ENCODE assay signal across 11 cellular contexts in the genomic region with DNA sequence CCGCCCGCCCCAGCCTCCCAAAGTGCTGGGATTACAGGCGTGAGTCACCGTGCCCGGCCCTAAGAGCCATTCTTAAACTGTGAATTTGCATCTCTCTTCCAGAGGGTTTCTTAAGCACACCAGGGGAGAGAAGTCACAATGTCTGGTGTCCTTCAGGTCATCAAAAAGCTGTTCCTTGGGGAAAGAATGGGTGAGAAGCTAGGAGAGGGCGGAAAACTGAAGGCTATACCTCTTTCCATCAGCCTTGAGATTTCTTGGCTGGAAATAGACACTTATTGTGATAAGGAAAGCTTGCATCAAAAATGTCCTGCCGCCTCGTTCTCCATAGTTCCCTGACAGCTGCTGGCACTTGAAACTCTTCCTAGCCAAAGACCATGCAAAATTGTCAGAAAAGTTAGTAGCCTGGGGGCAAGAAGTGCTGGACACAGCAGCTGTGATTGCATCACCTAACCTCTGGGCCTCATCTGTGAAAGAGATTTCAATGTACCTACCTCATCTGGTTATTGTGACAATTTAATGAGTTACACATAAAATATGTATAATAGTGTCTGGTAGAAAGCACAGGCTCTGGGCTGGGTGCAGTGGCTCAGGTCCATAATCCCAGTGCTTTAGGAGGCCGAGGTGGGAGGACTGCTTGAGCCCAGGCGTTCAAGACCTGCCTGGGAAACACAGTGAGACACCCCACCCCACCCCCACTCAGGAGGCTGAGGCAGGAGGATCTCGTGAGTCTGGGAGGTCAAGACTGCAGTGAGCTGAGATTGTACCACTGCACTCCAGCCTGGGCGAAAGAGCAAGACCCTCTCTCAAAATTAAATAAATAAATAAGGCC. TPM values are rescaled to one million over a fixed set of nuclear protein-coding genes. Genes with fewer than 3 reads are reported as not detected.
DNase-seq lines count a peak whose midpoint lies in the region; ATAC-seq and TF ChIP-seq lines count a peak whose summit lies in the region.
"Had no signal": no experiment of that assay in that cellular context is flagged by ENCODE, and none has a peak within 500 bp of the region (broad histone marks: within the 10 kb centered on the region; RNA-seq: fewer than 3 reads in every experiment).

No MANE protein-coding gene starts in this region.

- 0 out of 2 replicates have a peak overlapping the region, but pooled peaks have one; percentile 23 for H2AFZ ChIP-seq in Karpas-422 (ENCODE audit: low read length)

- no peaks in the 10 kb centered on the region for H3K79me2 ChIP-seq in Karpas-422 (ENCODE audit: low read length)

- peak overlapping the region; percentile 23 for H3K4me3 Mint-ChIP-seq in chondrocyte (ENCODE audit: unreplicated experiment)
- peak overlapping the region; percentile 73 for H3K4me3 Mint-ChIP-seq in neural crest cell

- peaks cover 56% of the 10 kb centered on the region for H3K4me1 Mint-ChIP-seq in chondrocyte (ENCODE audit: low read depth)
- H3K4me1 Mint-ChIP-seq in neural crest cell, result peaks cover 55% of the 10 kb centered on the region

- peak overlapping the region; percentile 24 for H3K4me2 ChIP-seq in Karpas-422 (ENCODE audit: low read depth, low read length, poor library complexity, severe bottlenecking)

- no peaks in the 10 kb centered on the region for H3K9me2 ChIP-seq in Karpas-422 (replicated peaks; ENCODE audit: insufficient read depth, low read length)

- H3K9me3 Mint-ChIP-seq in chondrocyte (ENCODE audit: low read depth) (no peaks in the 10 kb centered on the region), neural crest cell (peaks cover 7% of the 10 kb centered on the region)

- H3K27me3 Mint-ChIP-seq in chondrocyte (ENCODE audit: low read depth) (no peaks in the 10 kb centered on the region), neural crest cell (ENCODE audit: low read depth) (peaks cover 31% of the 10 kb centered on the region)

- H3K27ac Mint-ChIP-seq in chondrocyte (ENCODE audit: unreplicated experiment) (peak overlapping the region; percentile 93), neural crest cell (ENCODE audit: unreplicated experiment) (no peak overlapping the region)

- no peak overlapping the region for H3K4me3 ChIP-seq in Karpas-422 (ENCODE audit: low read length)

- no peak for TF ChIP-seq CTCF in chondrocyte (IDR thresholded peaks at IDR 0.05)
- no peak for TF ChIP-seq CTCF in neural crest cell (conservative IDR thresholded peaks at IDR 0.05)

- peaks cover 55% of the 10 kb centered on the region for H3K4me1 ChIP-seq in Karpas-422 (ENCODE audit: low read length)

- H3K36me3 Mint-ChIP-seq in chondrocyte (ENCODE audit: low read depth) (no peaks in the 10 kb centered on the region), neural crest cell (ENCODE audit: low read depth) (peaks cover 8% of the 10 kb centered on the region)

- H4K20me1 ChIP-seq in Karpas-422 (ENCODE audit: insufficient read depth, low read depth, low read length), result no peaks in the 10 kb centered on the region

- peak overlapping the region; percentile 21; the same call in 1 of the 2 replicates for H3K9ac ChIP-seq in Karpas-422 (ENCODE audit: low read length)

- ATAC-seq in HG02623 (IDR thresholded peaks at IDR 0.05; ENCODE audit: unreplicated experiment), result no peak

- H3K36me3 ChIP-seq in Karpas-422 (ENCODE audit: insufficient read depth, low read length), result no peaks in the 10 kb centered on the region

- H3K27ac ChIP-seq in Karpas-422 (ENCODE audit: low read length), result peak overlapping the region; percentile 16; the same call in 1 of the 2 replicates

- no peaks in the 10 kb centered on the region for H3K27me3 ChIP-seq in Karpas-422 (ENCODE audit: low read length)

- no peaks in the 10 kb centered on the region for H3K9me3 ChIP-seq in Karpas-422 (ENCODE audit: low read length)

- DNase-seq in Daoy (ENCODE audit: low read depth) (peak; percentile 57), Karpas-422 (no peak), chondrocyte (ENCODE audit: low spot score) (no peak), neural crest cell (ENCODE audit: low read depth, low spot score) (no peak), SK-N-DZ (ENCODE audit: low spot score) (no peak), HuH-7.5 (ENCODE audit: low spot score) (no peak)
- no peak for DNase-seq in activated naive CD4-positive, alpha-beta T cell treated with Interleukin-2 at 50 U/mL for 16 hours
- DNase-seq: NCI-H1694; stimulated activated CD4-positive, alpha-beta T cell treated with anti-CD3 and anti-CD28 coated beads, Interleukin-15, amount 100 ng/mL, for 24 hours; T-helper 1 cell had no signal

RNA-seq across cellular contexts. Expression of a gene that starts 9.7 kb away (rescaled TPM):
- total RNA-seq in Daoy (2014; rRNA removed; shearing (Covaris generic)), result 1,358 and 1,360 TPM in 2 replicates
- 603 and 914 TPM in 2 replicates for total RNA-seq in Karpas-422 (2014; rRNA removed; shearing (Covaris generic); ENCODE audit: low replicate concordance)
- total RNA-seq in chondrocyte, result 987 to 1,235 TPM (median 1,212 TPM) in 3 replicates
- 673 and 687 TPM in 2 replicates for total RNA-seq in neural crest cell
- 942 and 1,012 TPM in 2 replicates for polyA plus RNA-seq in SK-N-DZ (2014; cell fraction: cytosol; rRNA removed)
- 520 and 534 TPM in 2 replicates for polyA plus RNA-seq in SK-N-DZ (2014; cell fraction: nucleus; rRNA removed)
